ENCODE assay signal across 8 cellular contexts in the genomic region with DNA sequence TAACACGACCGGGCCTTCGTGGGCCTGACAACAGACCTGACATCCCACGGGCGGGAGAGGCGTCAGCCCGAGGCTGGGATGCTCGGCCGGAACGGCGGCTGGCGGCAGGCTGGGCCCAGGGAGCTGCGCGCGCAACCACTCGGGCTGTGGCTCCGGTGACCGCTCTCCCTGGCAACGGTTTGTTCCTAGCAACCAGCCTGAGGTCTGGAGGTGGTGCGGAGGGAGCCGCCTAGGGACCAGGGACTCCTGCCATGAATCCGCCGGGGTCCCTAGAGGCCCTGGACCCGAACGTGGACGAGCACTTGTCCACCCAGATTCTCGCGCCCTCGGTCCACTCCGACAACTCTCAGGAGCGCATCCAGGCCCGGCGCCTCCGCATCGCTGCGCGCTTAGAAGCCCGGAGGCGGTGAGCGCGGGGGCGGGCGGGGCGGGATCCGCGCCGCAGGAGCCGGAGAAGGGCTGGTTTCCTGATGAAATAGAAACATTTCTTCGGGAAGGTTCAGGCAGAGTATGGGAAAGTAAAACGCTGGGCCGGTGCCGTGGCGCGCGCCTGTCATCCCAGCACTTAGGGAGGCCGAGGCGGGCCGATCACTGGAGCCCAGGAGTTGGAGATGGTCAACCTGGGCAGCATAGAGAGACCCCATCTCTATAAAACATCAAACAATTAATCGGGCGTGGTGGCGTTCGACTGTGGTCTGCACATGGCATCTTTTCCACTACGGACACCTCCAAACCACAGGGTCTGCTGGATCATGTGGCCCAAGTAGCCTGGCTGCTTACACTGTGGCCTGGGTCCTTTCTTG. TPM values are rescaled to one million over a fixed set of nuclear protein-coding genes. Genes with fewer than 3 reads are reported as not detected.
DNase-seq lines count a peak whose midpoint lies in the region; ATAC-seq, FAIRE-seq and TF ChIP-seq lines count a peak whose summit lies in the region.

DRC1 (plus strand) TSS at position 182 of the 803 bp plus-strand sequence; CDS start at position 252, 70 bp downstream.

- no peak within 1 kb of the TSS for H3K27ac ChIP-seq in ACC112 (ENCODE audit: low read depth, low read length)
- H3K27ac ChIP-seq in duodenal mucosa (ENCODE audit: low read depth, low read length), result no peak within 1 kb of the TSS
- no peak within 1 kb of the TSS for H3K27ac ChIP-seq in WERI-Rb-1

- DNase-seq in GM19239 (ENCODE audit: insufficient read length, low spot score) (peak; percentile 31), NCI-H748 treated with DMSO at 0.1 percent for 48 hours (lab: John Stamatoyannopoulos, UW) (peak; percentile 67), left colon (peak; percentile 29 to 45), WERI-Rb-1 (no peak)
- DNase-seq in stimulated activated naive B cell treated with anti-CD40 and anti-IgM and Interleukin-4, amounts not matched to agents 10 μg/mL and 1 μg/mL and 100 μg/mL, for 72 hours, result no peak

- no peak within 1 kb of the TSS for H3K27ac Mint-ChIP-seq in stimulated activated naive B cell treated with anti-CD40 and anti-IgM and Interleukin-4, amounts not matched to agents 10 μg/mL and 1 μg/mL and 100 μg/mL, for 72 hours

- H3K4me1 ChIP-seq in ACC112 (ENCODE audit: control insufficient read depth, insufficient read depth, low read length, unreplicated experiment) (peaks cover 6% of the 10 kb centered on the region), duodenal mucosa (ENCODE audit: control insufficient read depth in 1 of 2, insufficient read depth in 2 of 2, low read length in 2 of 2) (no peaks in the 10 kb centered on the region)

- FAIRE-seq in GM19239 (lab: Jason Lieb, UNC), result no peak

- ATAC-seq in left colon (peak; percentile 66), HG02840 (IDR thresholded peaks at IDR 0.05; ENCODE audit: low FRiP score, unreplicated experiment) (no peak)
- peak; percentile 25 to 54 for ATAC-seq in stimulated activated naive B cell treated with anti-CD40 and anti-IgM and Interleukin-4, amounts not matched to agents 10 μg/mL and 1 μg/mL and 100 μg/mL, for 72 hours (replicated peaks)

- no peak within 1 kb of the TSS for H3K4me3 Mint-ChIP-seq in stimulated activated naive B cell treated with anti-CD40 and anti-IgM and Interleukin-4, amounts not matched to agents 10 μg/mL and 1 μg/mL and 100 μg/mL, for 72 hours

- H3K4me3 ChIP-seq in ACC112 (ENCODE audit: low read depth, low read length) (peak within 1 kb of the TSS; percentile 67), duodenal mucosa (ENCODE audit: low read depth in 1 of 2, low read length in 2 of 2) (peak within 1 kb of the TSS; percentile 47 to 57), WERI-Rb-1 (ENCODE audit: low read depth, low read length) (no peak within 1 kb of the TSS)

- H3K4me1 Mint-ChIP-seq in stimulated activated naive B cell treated with anti-CD40 and anti-IgM and Interleukin-4, amounts not matched to agents 10 μg/mL and 1 μg/mL and 100 μg/mL, for 72 hours, result no peaks in the 10 kb centered on the region

- peaks cover 4 to 8% of the 10 kb centered on the region in 2 donors for H3K27me3 Mint-ChIP-seq in stimulated activated naive B cell treated with anti-CD40 and anti-IgM and Interleukin-4, amounts not matched to agents 10 μg/mL and 1 μg/mL and 100 μg/mL, for 72 hours

- intact Hi-C loops in left colon (cut with DNase I, micrococcal nuclease), result no loop called here

- TF ChIP-seq CTCF in WERI-Rb-1 (IDR thresholded peaks at IDR 0.05; ENCODE audit: low read depth, low read length), result no peak

- peaks cover under 1 to 1% of the 10 kb centered on the region in 2 donors for H3K36me3 Mint-ChIP-seq in stimulated activated naive B cell treated with anti-CD40 and anti-IgM and Interleukin-4, amounts not matched to agents 10 μg/mL and 1 μg/mL and 100 μg/mL, for 72 hours

- H3K9me3 ChIP-seq in duodenal mucosa (ENCODE audit: control insufficient read depth in 1 of 2, low read length in 2 of 2), result no peaks in the 10 kb centered on the region
- H3K9me3 ChIP-seq in WERI-Rb-1 (ENCODE audit: severe bottlenecking), result no peaks in the 10 kb centered on the region

- H3K36me3 ChIP-seq in ACC112 (ENCODE audit: insufficient read depth, low read length), result no peaks in the 10 kb centered on the region
- H3K36me3 ChIP-seq in duodenal mucosa (ENCODE audit: control insufficient read depth in 1 of 2, insufficient read depth in 2 of 2, low read length in 2 of 2), result no peaks in the 10 kb centered on the region
- H3K36me3 ChIP-seq in WERI-Rb-1, result no peaks in the 10 kb centered on the region

- peak within 1 kb of the TSS; percentile 57 for H2AFZ ChIP-seq in ACC112 (ENCODE audit: low read length, unreplicated experiment)

- H3K9ac ChIP-seq in duodenal mucosa (ENCODE audit: low read depth in 1 of 2, low read length in 2 of 2), result no peak within 1 kb of the TSS

- no peaks in the 10 kb centered on the region for H3K27me3 ChIP-seq in ACC112 (ENCODE audit: insufficient read depth, low read length)
- no peaks in the 10 kb centered on the region for H3K27me3 ChIP-seq in duodenal mucosa (ENCODE audit: control insufficient read depth in 1 of 2, insufficient read depth in 2 of 2, low read length in 2 of 2)
- H3K27me3 ChIP-seq in WERI-Rb-1 (ENCODE audit: insufficient read depth, low read depth, severe bottlenecking), result no peaks in the 10 kb centered on the region

- no peaks in the 10 kb centered on the region for H3K79me2 ChIP-seq in ACC112 (ENCODE audit: control insufficient read depth, insufficient read depth, low read length, unreplicated experiment)

- no peaks in the 10 kb centered on the region for H3K9me3 Mint-ChIP-seq in stimulated activated naive B cell treated with anti-CD40 and anti-IgM and Interleukin-4, amounts not matched to agents 10 μg/mL and 1 μg/mL and 100 μg/mL, for 72 hours

RNA-seq across cellular contexts. Expression of gene DRC1, which starts in this region (rescaled TPM):
- total RNA-seq in left colon, result not detected

Comparison
In these comparisons a context has a peak if more than half of its experiments do, and no peak if none do; other contexts are left out.
1. Peak in DNase-seq and ATAC-seq in left colon; RNA of the gene not detected or under 1 TPM.
2. DNase-seq: peak in GM19239 (single experiment) and NCI-H748 treated with DMSO at 0.1 percent for 48 hours (single experiment); none in stimulated activated naive B cell treated with anti-CD40 and anti-IgM and Interleukin-4, amounts not matched to agents 10 μg/mL and 1 μg/mL and 100 μg/mL, for 72 hours (single experiment) and WERI-Rb-1 (single experiment).